10 cellular contexts compared by ENCODE assay signal in the genomic region with DNA sequence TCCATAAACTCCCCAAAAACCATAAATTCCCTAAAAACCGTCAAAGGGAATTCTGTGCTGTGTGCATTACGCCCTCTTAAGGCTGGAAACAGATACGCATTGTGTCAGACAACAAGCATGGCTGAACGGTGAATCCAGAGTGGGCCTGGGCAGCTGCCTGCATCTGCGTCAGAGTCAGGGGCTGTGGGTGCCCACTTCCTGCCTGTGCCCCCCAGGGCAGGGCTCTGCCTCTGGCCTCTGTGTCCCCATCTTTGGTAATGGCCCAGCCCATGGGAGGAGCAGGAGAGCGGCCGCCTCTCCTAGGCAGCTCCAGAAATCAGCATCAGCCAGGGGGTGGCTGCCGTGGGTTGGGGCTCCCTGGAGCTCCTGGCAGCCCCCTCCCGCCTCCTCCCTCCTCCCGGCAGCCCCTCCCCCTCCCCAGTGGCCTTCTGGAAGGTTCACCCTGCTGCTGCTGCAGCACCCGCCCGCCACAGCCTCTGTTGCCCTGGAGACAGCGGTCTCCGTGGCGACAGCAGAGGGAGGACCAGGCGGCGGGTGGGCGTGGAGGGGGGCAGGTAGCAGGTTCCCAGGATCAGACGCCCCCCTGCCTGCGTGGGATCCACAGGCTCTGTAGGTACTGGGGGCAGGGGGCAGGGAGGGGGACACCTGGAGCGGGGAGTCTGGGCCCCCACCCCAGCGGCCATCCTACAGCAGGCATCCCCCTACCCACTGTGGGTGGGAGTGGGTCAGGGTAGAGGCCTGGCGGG. TPM values are rescaled to one million over a fixed set of nuclear protein-coding genes. Genes with fewer than 3 reads are reported as not detected.
A peak's percentile ranks its signal among the peaks of the same experiment; 100 is the strongest.
DNase-seq lines count a peak whose midpoint lies in the region; ATAC-seq, FAIRE-seq and TF ChIP-seq lines count a peak whose summit lies in the region.
"Had no signal": no experiment of that assay in that cellular context is flagged by ENCODE, and none has a peak within 500 bp of the region (broad histone marks: within the 10 kb centered on the region; RNA-seq: fewer than 3 reads in every experiment).

No MANE protein-coding gene starts in this region.

- intact Hi-C loops in endothelial cell of umbilical vein (cut with micrococcal nuclease): loop anchor here (5.0 kb wide), 2 partner anchors 962 to 997 kb away; a partner anchor contains a TSS

- H3K9me2 ChIP-seq in OCI-LY1 (ENCODE audit: low read depth, low read length): no peaks in the 10 kb centered on the region

- H3K79me2 ChIP-seq in OCI-LY1 (ENCODE audit: insufficient read depth, low read length): no peaks in the 10 kb centered on the region
- no peaks in the 10 kb centered on the region for H3K79me2 ChIP-seq in endothelial cell of umbilical vein (ENCODE audit: control insufficient read depth, insufficient read depth, low read length)
- no peaks in the 10 kb centered on the region for H3K79me2 ChIP-seq in smooth muscle cell (ENCODE audit: low read depth)

- no peaks in the 10 kb centered on the region for H3F3A ChIP-seq in OCI-LY1 (ENCODE audit: insufficient read depth, low read length)
- no peaks in the 10 kb centered on the region for H3F3A ChIP-seq in smooth muscle cell (ENCODE audit: low read depth)

- no peaks in the 10 kb centered on the region for H3K9me1 ChIP-seq in endothelial cell of umbilical vein (replicated peaks; ENCODE audit: control insufficient read depth, extremely low read depth, insufficient read depth, low read length)

- H3K27me3 ChIP-seq in OCI-LY1 (ENCODE audit: insufficient read depth, low read length) (no peaks in the 10 kb centered on the region), endothelial cell of umbilical vein (ENCODE audit: control insufficient read depth in 2 of 2, insufficient read depth in 2 of 2, low read length in 2 of 2) (peaks cover 0 to 2% of the 10 kb centered on the region in 2 experiments), smooth muscle cell (ENCODE audit: low read depth) (peaks cover 32% of the 10 kb centered on the region)

- CTCF ChIA-PET in endothelial cell of umbilical vein (lab: Charles Lee): interaction anchor here (1.0 to 3.8 kb wide), 3 partner anchors 135 to 730 kb away, joined by 3 to 26 read pairs (median 5); no protein-coding TSS in a partner anchor

- H3K4me2 ChIP-seq in OCI-LY1 (ENCODE audit: low read length): no peak overlapping the region
- H3K4me2 ChIP-seq in endothelial cell of umbilical vein (ENCODE audit: insufficient read depth, low read length): no peak overlapping the region
- H3K4me2 ChIP-seq in smooth muscle cell: no peak overlapping the region

- dilution Hi-C loops in endothelial cell of umbilical vein (cut with MboI; ENCODE audit: extremely low pct_ligation_motif_present, low sequenced_read_pairs): no loop called here

- peak; percentile 21 for FAIRE-seq in endothelial cell of umbilical vein (lab: Jason Lieb, UNC)
- FAIRE-seq: colon had no signal

- H3K9me3 ChIP-seq in OCI-LY1 (ENCODE audit: low read length) (no peaks in the 10 kb centered on the region), endothelial cell of umbilical vein (replicated peaks; ENCODE audit: control insufficient read depth, insufficient read depth, low read length) (no peaks in the 10 kb centered on the region), smooth muscle cell (replicated peaks; ENCODE audit: low read depth) (no peaks in the 10 kb centered on the region)

- BruUV-seq in endothelial cell of umbilical vein (replicated peaks; lab: Mats Ljungman, UMichigan): no TSS peak

- no peaks in the 10 kb centered on the region for H3K36me3 ChIP-seq in OCI-LY1 (ENCODE audit: insufficient read depth, low read length)
- H3K36me3 ChIP-seq in endothelial cell of umbilical vein (ENCODE audit: control insufficient read depth in 2 of 2, extremely low read depth in 1 of 2, insufficient read depth in 2 of 2, low read length in 2 of 2): no peaks in the 10 kb centered on the region
- no peaks in the 10 kb centered on the region for H3K36me3 ChIP-seq in smooth muscle cell (ENCODE audit: low read depth)

- DNase-seq in NCI-H2171 treated with DMSO at 0.1 percent for 48 hours (lab: John Stamatoyannopoulos, UW): peak; percentile 12
- no peak for DNase-seq in NCI-H2171 (lab: John Stamatoyannopoulos, UW)
- no peak for DNase-seq in endothelial cell of umbilical vein (ENCODE audit: low read depth, low spot score)
- DNase-seq in smooth muscle cell (lab: John Stamatoyannopoulos, UW; ENCODE audit: unreplicated experiment): no peak
- DNase-seq in MV-4-11 (lab: John Stamatoyannopoulos, UW): no peak
- DNase-seq: CD4-positive, alpha-beta T cell had no signal

- no peak for TF ChIP-seq POLR2A in endothelial cell of umbilical vein (IDR thresholded peaks at IDR 0.05; ENCODE audit: low read depth, low read length)

- no peak overlapping the region for H3K27ac ChIP-seq in OCI-LY1 (ENCODE audit: low read depth, low read length, poor library complexity, severe bottlenecking)
- H3K27ac ChIP-seq in endothelial cell of umbilical vein (ENCODE audit: insufficient read depth, low read depth, low read length): no peak overlapping the region
- H3K27ac ChIP-seq in smooth muscle cell (ENCODE audit: low read depth): no peak overlapping the region

- H2AFZ ChIP-seq in OCI-LY1 (ENCODE audit: low read length): no peak overlapping the region
- H2AFZ ChIP-seq in endothelial cell of umbilical vein (ENCODE audit: low read depth, low read length): no peak overlapping the region
- no peak overlapping the region for H2AFZ ChIP-seq in smooth muscle cell (ENCODE audit: low read depth)

- WGBS in smooth muscle cell (ENCODE audit: low lambda C conversion rate): 86% methylated on average over 17 of the region's 23 CpGs

- H3K4me1 ChIP-seq in OCI-LY1 (ENCODE audit: insufficient read depth, low read length, severe bottlenecking): no peaks in the 10 kb centered on the region
- H3K4me1 ChIP-seq in endothelial cell of umbilical vein (ENCODE audit: control insufficient read depth, extremely low read depth, insufficient read depth, low read length): peaks cover 12% of the 10 kb centered on the region
- H3K4me1 ChIP-seq in smooth muscle cell (ENCODE audit: low read depth): peaks cover 8% of the 10 kb centered on the region

- H3K4me3 ChIP-seq in OCI-LY1 (ENCODE audit: low read depth, low read length, poor library complexity, severe bottlenecking): no peak overlapping the region
- no peak overlapping the region for H3K4me3 ChIP-seq in endothelial cell of umbilical vein (replicated peaks in 1 of 3; ENCODE audit: insufficient read depth in 1 of 3, low read depth in 1 of 3, low read length in 3 of 3)
- H3K4me3 ChIP-seq in smooth muscle cell: no peak overlapping the region

- H3K9ac ChIP-seq in OCI-LY1 (ENCODE audit: low read length) (no peak overlapping the region), endothelial cell of umbilical vein (replicated peaks; ENCODE audit: extremely low read depth, insufficient read depth, low read length) (no peak overlapping the region), smooth muscle cell (ENCODE audit: low read depth) (no peak overlapping the region)

- TF ChIP-seq CTCF in OCI-LY1 (IDR thresholded peaks at IDR 0.05; ENCODE audit: low read length) (peak; percentile 51; the same call in 1 of the 2 replicates), endothelial cell of umbilical vein (IDR thresholded peaks at IDR 0.05; ENCODE audit: extremely low read depth in 1 of 2, insufficient read depth in 1 of 2, low read depth in 1 of 2, low read length in 2 of 2) (peak; percentile 44 to 52), smooth muscle cell (IDR thresholded peaks at IDR 0.05; ENCODE audit: borderline replicate concordance, insufficient read depth, poor library complexity, severe bottlenecking) (peak; percentile 18)

- ATAC-seq in GM18858 (IDR thresholded peaks at IDR 0.05; ENCODE audit: unreplicated experiment) (no peak), GM19023 (IDR thresholded peaks at IDR 0.05; ENCODE audit: unreplicated experiment) (no peak)

- POLR2A ChIA-PET in endothelial cell of umbilical vein (lab: Charles Lee): no interaction called here

- H4K20me1 ChIP-seq in OCI-LY1 (ENCODE audit: insufficient read depth, low read length): no peaks in the 10 kb centered on the region
- no peaks in the 10 kb centered on the region for H4K20me1 ChIP-seq in endothelial cell of umbilical vein (replicated peaks; ENCODE audit: control insufficient read depth, extremely low read depth, insufficient read depth, low read length)
- H4K20me1 ChIP-seq in smooth muscle cell (ENCODE audit: low read depth): no peaks in the 10 kb centered on the region

TF ChIP-seq in endothelial cell of umbilical vein, 7 proteins besides CTCF, POLR2A, EP300 and RAD21:
- TF ChIP-seq GATA2 (IDR thresholded peaks at IDR 0.05; ENCODE audit: insufficient read depth, insufficient read length, low read depth, low read length) (no peak), MYC (IDR thresholded peaks at IDR 0.05; ENCODE audit: low read depth, low read length) (no peak), POLR2AphosphoS5 (IDR thresholded peaks at IDR 0.05; ENCODE audit: insufficient read depth, low read depth, low read length) (no peak), EZH2 (IDR thresholded peaks at IDR 0.05; ENCODE audit: borderline replicate concordance, low read depth, low read length, severe bottlenecking) (no peak), FOS (IDR thresholded peaks at IDR 0.05; ENCODE audit: borderline replicate concordance, insufficient read depth, low read length) (no peak), JUN (IDR thresholded peaks at IDR 0.05; ENCODE audit: borderline replicate concordance, insufficient read depth, insufficient read length, low read depth) (no peak)
- TF ChIP-seq, protein P1, sequence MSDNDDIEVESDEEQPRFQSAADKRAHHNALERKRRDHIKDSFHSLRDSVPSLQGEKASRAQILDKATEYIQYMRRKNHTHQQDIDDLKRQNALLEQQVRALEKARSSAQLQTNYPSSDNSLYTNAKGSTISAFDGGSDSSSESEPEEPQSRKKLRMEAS (IDR thresholded peaks at IDR 0.05; ENCODE audit: insufficient read depth, insufficient read length): no peak

RNA-seq across cellular contexts. Expression of a gene that starts 5.9 kb away (rescaled TPM):
- 10.7 and 10.8 TPM in 2 replicates for total RNA-seq in endothelial cell of umbilical vein
- polyA plus RNA-seq in endothelial cell of umbilical vein: 2.7 and 3.6 TPM in 2 replicates
- 1.1 and 2.1 TPM in 2 replicates for polyA plus RNA-seq in endothelial cell of umbilical vein (2011; cell fraction: cytosol; rRNA removed)
- polyA plus RNA-seq in endothelial cell of umbilical vein (2011; cell fraction: nucleus; rRNA removed): 2.2 and 3.3 TPM in 2 replicates
- 10.9 and 14.5 TPM in 2 replicates for polyA plus RNA-seq in endothelial cell of umbilical vein (2012)
- 3.3 and 4.1 TPM in 2 replicates for polyA minus RNA-seq in endothelial cell of umbilical vein
- not detected for polyA minus RNA-seq in endothelial cell of umbilical vein (2011; cell fraction: cytosol; rRNA and poly(A)+ RNA removed)
- 0.48 and 1.5 TPM in 2 replicates for polyA minus RNA-seq in endothelial cell of umbilical vein (2011; cell fraction: nucleus; rRNA and poly(A)+ RNA removed)
- total RNA-seq in smooth muscle cell: 0.81 and 1.6 TPM in 2 replicates
- polyA plus RNA-seq in smooth muscle cell: 1.3 and 4.3 TPM in 2 replicates
